Comparison of ENCODE assay signal across 11 cellular contexts in genomic region chr20:46715292-46715756, GRCh38. TPM values are rescaled to one million over a fixed set of nuclear protein-coding genes. Genes with fewer than 3 reads are reported as not detected.
DNase-seq lines count a peak whose midpoint lies in the region; ATAC-seq, FAIRE-seq and TF ChIP-seq lines count a peak whose summit lies in the region.
"Had no signal": no experiment of that assay in that cellular context is flagged by ENCODE, and none has a peak within 500 bp of the region (broad histone marks: within the 10 kb centered on the region; RNA-seq: fewer than 3 reads in every experiment).

No MANE protein-coding gene starts in this region.

- in situ Hi-C loops in ACHN (cut with HindIII; ENCODE audit: low pct_ligation_motif_present, low pct_unique_long_range_greater_than_20kb, low sequenced_read_pairs): no loop called here

- H3K9ac ChIP-seq in kidney (ENCODE audit: low read length in 2 of 2): no peak overlapping the region

- POLR2A ChIA-PET in MCF 10A (lab: Yijun Ruan, JAX): interaction anchor here (0.6 to 0.9 kb wide), 2 partner anchors 11 to 411 kb away, joined by 3 read pairs; no protein-coding TSS in a partner anchor

- H3K27me3 Mint-ChIP-seq in MCF 10A (ENCODE audit: insufficient read depth, unreplicated experiment) (no peaks in the 10 kb centered on the region), type B pancreatic cell (no peaks in the 10 kb centered on the region)

- FAIRE-seq in kidney (lab: Jason Lieb, UNC): no peak

- H3K9me3 ChIP-seq in kidney (ENCODE audit: control insufficient read depth in 1 of 2, low read length in 2 of 2): no peaks in the 10 kb centered on the region

- no peak overlapping the region for H3K4me3 ChIP-seq in kidney (ENCODE audit: low read length in 2 of 2)

- H3K4me1 Mint-ChIP-seq in MCF 10A (ENCODE audit: insufficient read depth, unreplicated experiment): no peaks in the 10 kb centered on the region
- H3K4me1 Mint-ChIP-seq in type B pancreatic cell (ENCODE audit: unreplicated experiment): peaks cover 23% of the 10 kb centered on the region
- H3K4me1 Mint-ChIP-seq: activated B cell treated with CpG ODN at 0.5 μM for 24 hours had no signal

- H3K4me1 ChIP-seq in kidney (ENCODE audit: control insufficient read depth in 1 of 2, insufficient read depth in 1 of 2, low read depth in 1 of 2, low read length in 2 of 2): peaks cover 0 to 2% of the 10 kb centered on the region in 2 donors

- CTCF ChIA-PET in MCF 10A (lab: Yijun Ruan, JAX): interaction anchor here (0.9 to 1.3 kb wide), 2 partner anchors 14 to 432 kb away, joined by 3 to 4 read pairs; no protein-coding TSS in a partner anchor

- no peak overlapping the region for H3K27ac ChIP-seq in kidney (ENCODE audit: low read depth in 2 of 2, low read length in 2 of 2)

- no peak for ATAC-seq in GM19351 (IDR thresholded peaks at IDR 0.05; ENCODE audit: unreplicated experiment)

- no peaks in the 10 kb centered on the region for H3K9me3 Mint-ChIP-seq in MCF 10A (ENCODE audit: unreplicated experiment)
- peaks cover under 1% of the 10 kb centered on the region for H3K9me3 Mint-ChIP-seq in type B pancreatic cell

- DNase-seq in NCI-H82 (lab: John Stamatoyannopoulos, UW): peak; percentile 40
- no peak for DNase-seq in NCI-H82 treated with DMSO at 0.1 percent for 48 hours (lab: John Stamatoyannopoulos, UW; ENCODE audit: unreplicated experiment)
- DNase-seq in MCF 10A (ENCODE audit: unreplicated experiment): peak; percentile 62
- DNase-seq in kidney: peak; percentile 51
- DNase-seq in type B pancreatic cell (ENCODE audit: extremely low spot score, unreplicated experiment): no peak
- DNase-seq in ACHN: no peak
- no peak for DNase-seq in cerebellar nuclear complex (lab: John Stamatoyannopoulos, UW)
- DNase-seq: activated B cell treated with CpG ODN at 0.5 μM for 24 hours, amniotic stem cell, NCI-H526 had no signal

- H3K36me3 Mint-ChIP-seq in MCF 10A (ENCODE audit: insufficient read depth, unreplicated experiment) (no peaks in the 10 kb centered on the region), type B pancreatic cell (peaks cover 7% of the 10 kb centered on the region)

- no peaks in the 10 kb centered on the region for H3K36me3 ChIP-seq in kidney (ENCODE audit: control insufficient read depth in 1 of 2, insufficient read depth in 2 of 2, low read length in 2 of 2)

- BruUV-seq in MCF 10A (replicated peaks; lab: Mats Ljungman, UMichigan): no TSS peak

- no peak overlapping the region for H3K27ac Mint-ChIP-seq in MCF 10A (ENCODE audit: low read depth, unreplicated experiment)
- peak overlapping the region; percentile 56 for H3K27ac Mint-ChIP-seq in type B pancreatic cell
- H3K27ac Mint-ChIP-seq: activated B cell treated with CpG ODN at 0.5 μM for 24 hours had no signal

- H3K4me3 Mint-ChIP-seq in MCF 10A (ENCODE audit: unreplicated experiment): no peak overlapping the region
- H3K4me3 Mint-ChIP-seq in type B pancreatic cell: no peak overlapping the region
- H3K4me3 Mint-ChIP-seq: activated B cell treated with CpG ODN at 0.5 μM for 24 hours had no signal

- intact Hi-C loops in MCF 10A (cut with micrococcal nuclease) (no loop called here), kidney (cut with DNase I) (no loop called here)

- TF ChIP-seq CTCF in MCF 10A (IDR thresholded peaks at IDR 0.05; ENCODE audit: unreplicated experiment): no peak
- no peak for TF ChIP-seq CTCF in kidney (IDR thresholded peaks at IDR 0.05; ENCODE audit: borderline replicate concordance, extremely low read depth, insufficient read depth)
- TF ChIP-seq CTCF in type B pancreatic cell (conservative IDR thresholded peaks at IDR 0.05): peak; percentile 27

RNA-seq across cellular contexts. Expression of gene SLC2A10, which starts 5.9 kb away (rescaled TPM):
- total RNA-seq in MCF 10A (2022) (not detected in 2 replicates), kidney (7.1 TPM), type B pancreatic cell (ENCODE audit: low replicate concordance) (12.3 and 15.8 TPM in 2 replicates)
- 3.7 TPM for polyA plus RNA-seq in kidney (ENCODE audit: insufficient read depth, low read depth, low replicate concordance)
- total RNA-seq: activated B cell treated with CpG ODN at 0.5 μM for 24 hours had no signal

RNA-seq across cellular contexts. Expression of gene TP53RK, which starts 26.1 kb away (rescaled TPM):
- total RNA-seq in MCF 10A (2022) (11.0 and 16.2 TPM in 2 replicates), kidney (11.0 TPM), type B pancreatic cell (ENCODE audit: low replicate concordance) (11.4 and 13.6 TPM in 2 replicates)
- 9.3 TPM for polyA plus RNA-seq in kidney (ENCODE audit: insufficient read depth, low read depth, low replicate concordance)

Comparison
In these comparisons a context has a peak if more than half of its experiments do, and no peak if none do; other contexts are left out.
1. DNase-seq: peak in NCI-H82 (single experiment), MCF 10A (single experiment) and kidney (single experiment); none in NCI-H82 treated with DMSO at 0.1 percent for 48 hours (single experiment), type B pancreatic cell (single experiment), ACHN (single experiment) and cerebellar nuclear complex (0 of 2).